Comparison of ENCODE assay signal across 8 cellular contexts in the genomic region with DNA sequence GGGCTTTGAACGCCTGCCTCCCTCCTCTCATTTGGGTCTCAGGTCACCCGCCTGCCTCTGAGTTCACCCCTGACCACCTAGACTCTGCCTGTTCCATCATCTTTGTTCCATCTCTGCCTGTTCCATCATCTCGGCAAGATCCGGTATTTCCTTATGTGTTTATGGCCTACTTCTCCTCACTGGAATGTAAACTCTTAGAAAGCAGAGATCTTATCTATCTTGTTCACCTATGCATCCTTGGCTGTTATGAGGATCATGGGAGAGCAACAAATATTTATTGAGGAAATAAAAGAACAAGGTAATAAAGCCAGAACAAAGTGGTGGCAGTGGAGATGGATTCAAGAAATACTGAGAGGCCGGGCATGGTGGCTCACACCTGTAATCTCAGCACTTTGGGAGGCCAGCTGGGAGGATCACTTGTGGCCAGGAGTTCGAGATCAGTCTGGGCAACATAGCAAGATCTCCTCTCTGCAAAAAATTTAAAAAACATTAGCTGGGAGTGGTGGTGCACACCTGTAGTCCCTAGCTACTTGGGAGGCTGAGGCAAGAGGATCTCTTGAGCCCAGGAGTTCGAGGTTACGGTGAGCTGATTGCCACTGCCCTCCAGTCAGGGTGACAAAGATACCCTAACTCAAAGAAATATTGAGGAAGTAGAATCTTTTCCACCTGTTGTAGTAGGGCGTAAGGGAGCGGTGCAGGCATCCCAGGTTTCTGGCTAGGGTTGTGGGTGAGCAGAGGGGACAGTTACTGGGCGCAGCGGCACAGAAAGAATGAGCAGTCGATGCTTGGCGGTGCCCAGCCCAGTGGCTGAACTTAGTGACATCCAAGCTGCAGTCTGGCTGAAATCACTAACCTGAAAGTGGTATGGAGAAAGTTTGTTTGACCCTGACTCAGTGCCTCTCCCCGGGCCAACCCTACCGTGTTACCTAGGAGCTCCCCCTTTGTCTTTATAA. TPM values are rescaled to one million over a fixed set of nuclear protein-coding genes. Genes with fewer than 3 reads are reported as not detected.
DNase-seq lines count a peak whose midpoint lies in the region; ATAC-seq and TF ChIP-seq lines count a peak whose summit lies in the region.

No MANE protein-coding gene starts in this region.

- POLR2A ChIA-PET in activated CD4-positive, alpha-beta T cell treated with anti-CD3 and anti-CD28 coated beads for 36 hours (lab: Charles Lee) = no interaction called here
- POLR2A ChIA-PET in activated naive CD8-positive, alpha-beta T cell treated with anti-CD3 and anti-CD28 coated beads, Interleukin-2, amount 10 ng/mL, durations not matched to agents 7 days and 5 days (lab: Charles Lee) = no interaction called here

- H3K36me3 Mint-ChIP-seq in activated CD4-positive, alpha-beta T cell treated with anti-CD3 and anti-CD28 coated beads for 36 hours (ENCODE audit: low read depth) = peaks cover 4% of the 10 kb centered on the region
- H3K36me3 Mint-ChIP-seq in activated naive CD8-positive, alpha-beta T cell treated with anti-CD3 and anti-CD28 coated beads, Interleukin-2, amount 10 ng/mL, durations not matched to agents 7 days and 5 days = no peaks in the 10 kb centered on the region

- no peaks in the 10 kb centered on the region for H3K36me3 ChIP-seq in right lobe of liver

- no peak for TF ChIP-seq POLR2A in right lobe of liver (IDR thresholded peaks at IDR 0.05)

- peak overlapping the region; percentile 87 for H3K4me3 Mint-ChIP-seq in activated CD4-positive, alpha-beta T cell treated with anti-CD3 and anti-CD28 coated beads for 36 hours
- H3K4me3 Mint-ChIP-seq in activated naive CD8-positive, alpha-beta T cell treated with anti-CD3 and anti-CD28 coated beads, Interleukin-2, amount 10 ng/mL, durations not matched to agents 7 days and 5 days = peak overlapping the region; percentile 48

- no peaks in the 10 kb centered on the region for H3K27me3 ChIP-seq in right lobe of liver

- H3K9me3 ChIP-seq in right lobe of liver = no peaks in the 10 kb centered on the region

- H3K4me3 ChIP-seq in right lobe of liver = no peak overlapping the region

- H3K4me1 ChIP-seq in right lobe of liver = peaks cover 0 to 18% (median 7%) of the 10 kb centered on the region in 4 donors

- H3K27ac Mint-ChIP-seq in activated CD4-positive, alpha-beta T cell treated with anti-CD3 and anti-CD28 coated beads for 36 hours = no peak overlapping the region
- H3K27ac Mint-ChIP-seq in activated naive CD8-positive, alpha-beta T cell treated with anti-CD3 and anti-CD28 coated beads, Interleukin-2, amount 10 ng/mL, durations not matched to agents 7 days and 5 days = peak overlapping the region; percentile 51

- 92% methylated on average over 12 of the region's 16 CpGs for WGBS in right lobe of liver (ENCODE audit: insufficient coverage, low coverage, low lambda C conversion rate, missing lambda C conversion rate)

- no peak for TF ChIP-seq CTCF in right lobe of liver (IDR thresholded peaks at IDR 0.05)

- no peak for DNase-seq in activated CD4-positive, alpha-beta T cell treated with anti-CD3 and anti-CD28 coated beads for 36 hours
- DNase-seq in activated CD4-positive, alpha-beta T cell treated with anti-CD3 and anti-CD28 coated beads for 48 hours = no peak
- DNase-seq in activated naive CD8-positive, alpha-beta T cell treated with anti-CD3 and anti-CD28 coated beads, Interleukin-2, amount 10 ng/mL, durations not matched to agents 7 days and 5 days = no peak
- DNase-seq in right lobe of liver (no peak), iPS-NIHi11 (ENCODE audit: low spot score) (no peak), GF-D8 (lab: John Stamatoyannopoulos, UW) (no peak)

- ATAC-seq in activated CD4-positive, alpha-beta T cell treated with anti-CD3 and anti-CD28 coated beads for 36 hours = no peak
- no peak for ATAC-seq in activated naive CD8-positive, alpha-beta T cell treated with anti-CD3 and anti-CD28 coated beads, Interleukin-2, amount 10 ng/mL, durations not matched to agents 7 days and 5 days (ENCODE audit: low read depth)
- ATAC-seq in right lobe of liver (no peak), HG03521 (IDR thresholded peaks at IDR 0.05; ENCODE audit: unreplicated experiment) (no peak)

- H3K9me3 Mint-ChIP-seq in activated CD4-positive, alpha-beta T cell treated with anti-CD3 and anti-CD28 coated beads for 36 hours (ENCODE audit: low read depth) = no peaks in the 10 kb centered on the region
- no peaks in the 10 kb centered on the region for H3K9me3 Mint-ChIP-seq in activated naive CD8-positive, alpha-beta T cell treated with anti-CD3 and anti-CD28 coated beads, Interleukin-2, amount 10 ng/mL, durations not matched to agents 7 days and 5 days

- CTCF ChIA-PET in activated CD4-positive, alpha-beta T cell treated with anti-CD3 and anti-CD28 coated beads for 36 hours (lab: Charles Lee) = interaction anchor here (0.6 kb wide), 1 partner anchor 89 kb away, joined by 3 read pairs; no protein-coding TSS in a partner anchor

- no peaks in the 10 kb centered on the region for H3K27me3 Mint-ChIP-seq in activated CD4-positive, alpha-beta T cell treated with anti-CD3 and anti-CD28 coated beads for 36 hours
- H3K27me3 Mint-ChIP-seq in activated naive CD8-positive, alpha-beta T cell treated with anti-CD3 and anti-CD28 coated beads, Interleukin-2, amount 10 ng/mL, durations not matched to agents 7 days and 5 days = peaks cover 9% of the 10 kb centered on the region

- intact Hi-C loops in activated CD4-positive, alpha-beta T cell treated with anti-CD3 and anti-CD28 coated beads for 36 hours (cut with DNase I, micrococcal nuclease) = loop anchor here (2.0 kb wide), 3 partner anchors 87 to 1863 kb away; a partner anchor contains a TSS
- intact Hi-C loops in right lobe of liver (cut with DNase I) = loop anchor here in 1 of 2 donors (10.0 kb wide), 1 partner anchor 53 kb away; no protein-coding TSS in a partner anchor

- H3K4me1 Mint-ChIP-seq in activated CD4-positive, alpha-beta T cell treated with anti-CD3 and anti-CD28 coated beads for 36 hours = peaks cover 25% of the 10 kb centered on the region
- H3K4me1 Mint-ChIP-seq in activated naive CD8-positive, alpha-beta T cell treated with anti-CD3 and anti-CD28 coated beads, Interleukin-2, amount 10 ng/mL, durations not matched to agents 7 days and 5 days = peaks cover 20% of the 10 kb centered on the region

- H3K27ac ChIP-seq in right lobe of liver (peak overlapping the region in 2 of 3 donors; percentile 94 to 95), temporal lobe (ENCODE audit: low read depth, low read length) (peak overlapping the region; percentile 95)

RNA-seq across cellular contexts. Expression of a gene that starts 1.7 kb away (rescaled TPM):
- 100 to 1,000 TPM in 1 of 2 experiments, 10 to 100 TPM in 1; 97.4 to 113 TPM for total RNA-seq in activated CD4-positive, alpha-beta T cell treated with anti-CD3 and anti-CD28 coated beads for 36 hours
- 100 to 1,000 TPM; 197 to 200 TPM for total RNA-seq in activated naive CD8-positive, alpha-beta T cell treated with anti-CD3 and anti-CD28 coated beads, Interleukin-2, amount 10 ng/mL, durations not matched to agents 7 days and 5 days
- total RNA-seq in right lobe of liver = 10 to 100 TPM; 45.8 to 78.9 (median 58.0) TPM
- total RNA-seq in temporal lobe = 412 TPM
